ENCODE assay signal across 13 cellular contexts in genomic region chr17:28626818-28627217, GRCh38.
"Had no signal": no experiment of that assay in that cellular context is flagged by ENCODE, and none has a peak within 500 bp of the region (broad histone marks: within the 10 kb centered on the region; RNA-seq: fewer than 3 reads in every experiment).

No MANE protein-coding gene starts in this region.

- H3K4me1 ChIP-seq: adrenal gland, breast epithelium, transverse colon, vagina had no signal

- H3K9me3 ChIP-seq: adrenal gland, breast epithelium, left ventricle myocardium inferior, transverse colon, vagina had no signal

- H3K27ac ChIP-seq: adrenal gland, breast epithelium, coronary artery, left ventricle myocardium inferior, transverse colon, vagina had no signal

- H3K27me3 Mint-ChIP-seq: activated naive CD4-positive, alpha-beta T cell treated with anti-CD3 and anti-CD28 coated beads, Interleukin-2, amount 50 U/mL, for 24 hours had no signal

- DNase-seq: activated CD4-positive, alpha-beta T cell treated with anti-CD3 and anti-CD28 coated beads, Interleukin-2, amount 50 U/mL, for 48 hours; adrenal gland; effector CD4-positive, alpha-beta T cell; head of caudate nucleus; left ventricle myocardium inferior; nephron progenitor cell; nucleus accumbens; stimulated activated naive CD4-positive, alpha-beta T cell; transverse colon had no signal

- H3K9me3 Mint-ChIP-seq: activated naive CD4-positive, alpha-beta T cell treated with anti-CD3 and anti-CD28 coated beads, Interleukin-2, amount 50 U/mL, for 24 hours; nephron progenitor cell had no signal

- H3K4me3 ChIP-seq: adrenal gland, breast epithelium, coronary artery, left ventricle myocardium inferior, transverse colon, vagina had no signal

- H3K4me1 Mint-ChIP-seq: nephron progenitor cell had no signal

- H3K27me3 ChIP-seq: adrenal gland, breast epithelium, transverse colon, vagina had no signal

- H3K4me3 Mint-ChIP-seq: activated naive CD4-positive, alpha-beta T cell treated with anti-CD3 and anti-CD28 coated beads, Interleukin-2, amount 50 U/mL, for 24 hours; nephron progenitor cell had no signal
